In genomic region chr14:38839743-38840375, GRCh38 we compare ENCODE assay signal across 18 cellular contexts.
DNase-seq lines count a peak whose midpoint lies in the region; ATAC-seq, FAIRE-seq and TF ChIP-seq lines count a peak whose summit lies in the region.
"Had no signal": no experiment of that assay in that cellular context is flagged by ENCODE, and none has a peak within 500 bp of the region (broad histone marks: within the 10 kb centered on the region; RNA-seq: fewer than 3 reads in every experiment).

No MANE protein-coding gene starts in this region.

- WGBS in pancreas, 2 donors, result 19 to 20% methylated on average over 3 of the region's 3 CpGs
- 43% methylated on average over 3 of the region's 3 CpGs for WGBS in esophagus muscularis mucosa

- no peak for TF ChIP-seq CTCF in fibroblast of lung (conservative IDR thresholded peaks at IDR 0.05 in 1 of 2, IDR thresholded peaks at IDR 0.05 in 1 of 2; ENCODE audit: low read depth in 1 of 2, low read length in 2 of 2)
- TF ChIP-seq CTCF in pancreas (IDR thresholded peaks at IDR 0.05), result no peak
- TF ChIP-seq CTCF in esophagus muscularis mucosa (IDR thresholded peaks at IDR 0.05), result no peak

- H3K27ac ChIP-seq in fibroblast of lung (ENCODE audit: insufficient read depth, low read length) (no peak overlapping the region), pancreas (no peak overlapping the region), esophagus muscularis mucosa (replicated peaks in 1 of 4) (no peak overlapping the region)
- H3K27ac ChIP-seq: cardiac muscle cell, RWPE1 had no signal

- no peak overlapping the region for H3K9ac ChIP-seq in fibroblast of lung (ENCODE audit: insufficient read depth, low read length)

- no peak for TF ChIP-seq POLR2A in esophagus muscularis mucosa (IDR thresholded peaks at IDR 0.05; ENCODE audit: low read depth)

- H3K4me3 ChIP-seq in fibroblast of lung (replicated peaks in 1 of 4; ENCODE audit: control extremely low read depth in 1 of 4, insufficient read depth in 1 of 4, low read depth in 3 of 4, low read length in 4 of 4) (no peak overlapping the region), pancreas (no peak overlapping the region), esophagus muscularis mucosa (no peak overlapping the region)
- H3K4me3 ChIP-seq: cardiac muscle cell, GM12878 had no signal

- FAIRE-seq in pancreas (lab: Jason Lieb, UNC), result no peak
- no peak for FAIRE-seq in HTR-8/SVneo (lab: Jason Lieb, UNC)
- FAIRE-seq: GM12878 had no signal

- H3K4me1 ChIP-seq in fibroblast of lung (ENCODE audit: control insufficient read depth, extremely low read depth, insufficient read depth, low read length) (no peaks in the 10 kb centered on the region), pancreas (peaks cover 0 to 5% (median 0%) of the 10 kb centered on the region in 3 donors), esophagus muscularis mucosa (peaks cover 3 to 12% (median 6%) of the 10 kb centered on the region in 4 donors)

- H3K79me2 ChIP-seq in fibroblast of lung (ENCODE audit: control insufficient read depth, insufficient read depth, low read length), result no peaks in the 10 kb centered on the region

- H3K4me2 ChIP-seq in fibroblast of lung (ENCODE audit: extremely low read depth, insufficient read depth, low read length), result no peak overlapping the region

- no peaks in the 10 kb centered on the region for H3K9me3 ChIP-seq in fibroblast of lung (ENCODE audit: control insufficient read depth, insufficient read depth, low read depth, low read length)
- no peaks in the 10 kb centered on the region for H3K9me3 ChIP-seq in pancreas
- no peaks in the 10 kb centered on the region for H3K9me3 ChIP-seq in esophagus muscularis mucosa

- H3K27me3 ChIP-seq in fibroblast of lung (ENCODE audit: control insufficient read depth, insufficient read depth, low read length) (no peaks in the 10 kb centered on the region), pancreas (no peaks in the 10 kb centered on the region), esophagus muscularis mucosa (no peaks in the 10 kb centered on the region)
- H3K27me3 ChIP-seq: cardiac muscle cell had no signal

- intact Hi-C loops in pancreas (cut with DNase I), result no loop called here
- intact Hi-C loops in esophagus muscularis mucosa (cut with DNase I), result no loop called here

- DNase-seq in EL (peak; percentile 20), M059J (ENCODE audit: low read depth) (peak; percentile 40), fibroblast of lung (ENCODE audit: low read depth in 2 of 2) (peak; percentile 2 to 20), pancreas (no peak), esophagus muscularis mucosa (ENCODE audit: extremely low spot score) (no peak), HTR-8/SVneo (ENCODE audit: insufficient read length, low spot score) (no peak), SHP77 treated with DMSO at 0.1 percent for 48 hours (lab: John Stamatoyannopoulos, UW) (no peak)
- DNase-seq: activated CD4-positive, alpha-beta T cell treated with anti-CD3 and anti-CD28 coated beads for 1 hour; activated CD8-positive, alpha-beta memory T cell treated with anti-CD3 and anti-CD28 coated beads, Interleukin-2, amount 50 U/mL, for 4 hours; activated naive CD4-positive, alpha-beta T cell treated with anti-CD3 and anti-CD28 coated beads, Interleukin-2, amount 50 U/mL, for 16 hours; HCEC 1CT; immature natural killer cell; NCI-H2029 treated with DMSO at 0.1 percent for 48 hours; stimulated activated naive CD8-positive, alpha-beta T cell treated with anti-CD3 and anti-CD28 coated beads, Interleukin-15, amount 100 ng/mL, for 72 hours had no signal

- TF ChIP-seq EP300 in esophagus muscularis mucosa (IDR thresholded peaks at IDR 0.05), result no peak

- peaks cover 2% of the 10 kb centered on the region for H4K20me1 ChIP-seq in fibroblast of lung (ENCODE audit: control insufficient read depth, extremely low read depth, insufficient read depth, low read length)

- ATAC-seq in pancreas (peak in 3 of 4 donors; percentile 60 to 64 (median 62)), HG02938 (IDR thresholded peaks at IDR 0.05; ENCODE audit: unreplicated experiment) (no peak)
- ATAC-seq: GM12878; stimulated activated naive CD8-positive, alpha-beta T cell treated with anti-CD3 and anti-CD28 coated beads, Interleukin-15, amount 100 ng/mL, for 72 hours had no signal

- no peaks in the 10 kb centered on the region for H3K36me3 ChIP-seq in fibroblast of lung (ENCODE audit: control insufficient read depth, insufficient read depth, low read length)
- H3K36me3 ChIP-seq in pancreas, result no peaks in the 10 kb centered on the region
- H3K36me3 ChIP-seq in esophagus muscularis mucosa, result peaks cover 0 to 10% (median 0%) of the 10 kb centered on the region in 4 donors
- H3K36me3 ChIP-seq: cardiac muscle cell had no signal

- no peak overlapping the region for H2AFZ ChIP-seq in fibroblast of lung (ENCODE audit: low read length)

Comparison
In these comparisons a context has a peak if more than half of its experiments do, and no peak if none do; other contexts are left out.
1. DNase-seq: peak in EL (single experiment), M059J (single experiment) and fibroblast of lung (2 of 2); none in pancreas (0 of 6), esophagus muscularis mucosa (single experiment), HTR-8/SVneo (single experiment) and SHP77 treated with DMSO at 0.1 percent for 48 hours (single experiment).